ENCODE assay signal across 8 cellular contexts in the genomic region with DNA sequence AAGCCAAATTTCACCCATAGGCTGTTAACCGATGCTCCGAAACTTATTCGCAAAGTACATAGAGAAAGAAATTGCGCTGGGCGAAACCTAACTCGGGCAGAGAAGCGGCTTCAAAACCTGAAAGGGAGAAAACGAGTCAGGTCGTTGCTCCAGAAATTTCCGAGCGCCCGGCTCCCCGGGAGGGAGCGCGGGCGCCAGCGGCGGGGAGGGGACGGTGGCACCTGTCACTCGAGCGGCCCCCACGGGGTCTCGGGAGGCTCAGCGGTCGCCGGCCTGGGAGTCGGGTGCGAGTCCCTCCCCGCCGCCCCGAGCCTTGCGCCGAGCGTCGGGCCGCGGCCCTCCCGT. TPM values are rescaled to one million over a fixed set of nuclear protein-coding genes. Genes with fewer than 3 reads are reported as not detected.
A peak's percentile ranks its signal among the peaks of the same experiment; 100 is the strongest.
DNase-seq lines count a peak whose midpoint lies in the region; ATAC-seq, FAIRE-seq and TF ChIP-seq lines count a peak whose summit lies in the region.
"Not testable (repeated sequence)": the region's sequence is repeated elsewhere in the genome, so short reads cannot be mapped to it uniquely, and the experiment has no call there.

No MANE protein-coding gene starts in this region.

- not testable (repeated sequence) for FAIRE-seq in pancreas (lab: Jason Lieb, UNC)

- H3K4me3 ChIP-seq in CD4-positive, alpha-beta memory T cell (ENCODE audit: low read length in 2 of 2) = peak overlapping the region; percentile 11 to 45
- peak overlapping the region; percentile 57 for H3K4me3 ChIP-seq in HEK293 (ENCODE audit: low read depth, low read length)
- peak overlapping the region; percentile 37 to 73 (median 66) for H3K4me3 ChIP-seq in pancreas

- WGBS in pancreas, 2 donors = 0 to 1% methylated on average over 20 to 38 of the region's 38 CpGs

- not testable (repeated sequence) for ATAC-seq in pancreas
- peak in 1 of 2 donors; percentile 2 for ATAC-seq in stimulated activated naive B cell treated with anti-CD40 and anti-IgM and Interleukin-4, amounts not matched to agents 10 μg/mL and 1 μg/mL and 100 μg/mL, for 72 hours (replicated peaks)

- peak in 2 of 5 donors; percentile 41 to 46 for DNase-seq in CD4-positive, alpha-beta memory T cell
- DNase-seq in NCI-H82 (lab: John Stamatoyannopoulos, UW) (peak; percentile 51), iPS-NIHi11 (ENCODE audit: low spot score) (peak; percentile 4), pancreas (peak in 1 of 6 donors; percentile 37)
- DNase-seq in activated CD8-positive, alpha-beta memory T cell treated with anti-CD3 and anti-CD28 coated beads for 48 hours (ENCODE audit: low read depth in 2 of 3, low spot score in 2 of 3) = peak in 2 of 3 experiments; percentile 3 to 9
- DNase-seq in stimulated activated naive B cell treated with anti-CD40 and anti-IgM and Interleukin-4, amounts not matched to agents 10 μg/mL and 1 μg/mL and 100 μg/mL, for 72 hours = peak; percentile 2

- intact Hi-C loops in CD4-positive, alpha-beta memory T cell (cut with micrococcal nuclease) = loop anchor here (1.0 to 5.0 kb wide), 4 partner anchors 104 to 196 kb away; partner anchors contain the start of genes HNRNPK, KIF27 and RMI1
- intact Hi-C loops in pancreas (cut with DNase I) = not testable (repeated sequence)

- H3K36me3 ChIP-seq in CD4-positive, alpha-beta memory T cell (ENCODE audit: insufficient read depth, low read length); pancreas: not testable (repeated sequence)
- peaks cover 4 to 17% of the 10 kb centered on the region in 2 experiments; a peak in 2 of 3 replicates for H3K36me3 ChIP-seq in HEK293 (ENCODE audit: control insufficient read depth in 2 of 2, insufficient read depth in 1 of 2, low read length in 2 of 2)

- not testable (repeated sequence) for H3K9me3 Mint-ChIP-seq in CD4-positive, alpha-beta memory T cell; stimulated activated naive B cell treated with anti-CD40 and anti-IgM and Interleukin-4, amounts not matched to agents 10 μg/mL and 1 μg/mL and 100 μg/mL, for 72 hours

- H3K4me1 Mint-ChIP-seq in CD4-positive, alpha-beta memory T cell = not testable (repeated sequence)
- H3K4me1 Mint-ChIP-seq in stimulated activated naive B cell treated with anti-CD40 and anti-IgM and Interleukin-4, amounts not matched to agents 10 μg/mL and 1 μg/mL and 100 μg/mL, for 72 hours = peaks cover 6 to 14% of the 10 kb centered on the region in 2 donors

- peak overlapping the region; percentile 72 to 93 (median 83) for H3K4me3 Mint-ChIP-seq in CD4-positive, alpha-beta memory T cell
- H3K4me3 Mint-ChIP-seq in stimulated activated naive B cell treated with anti-CD40 and anti-IgM and Interleukin-4, amounts not matched to agents 10 μg/mL and 1 μg/mL and 100 μg/mL, for 72 hours = peak overlapping the region; percentile 83 to 84

- POLR2A ChIA-PET in CD4-positive, alpha-beta memory T cell (lab: Charles Lee; ENCODE audit: partially characterized antibody) = interaction anchor here (0.6 to 1.3 kb wide), 2 partner anchors 109 to 114 kb away, joined by 4 read pairs; no protein-coding TSS in a partner anchor
- POLR2A ChIA-PET in HEK293 (lab: Yijun Ruan, JAX) = not testable (repeated sequence)

- not testable (repeated sequence) for H3K9me3 ChIP-seq in CD4-positive, alpha-beta memory T cell (ENCODE audit: control insufficient read depth in 1 of 2, low read length in 2 of 2); HEK293 (ENCODE audit: control insufficient read depth, insufficient read depth, low read depth, low read length); pancreas

- H3K4me1 ChIP-seq in CD4-positive, alpha-beta memory T cell (ENCODE audit: insufficient read depth, low read length); HEK293 (ENCODE audit: control insufficient read depth, insufficient read depth, low read length); pancreas: not testable (repeated sequence)

- not testable (repeated sequence) for H3K27me3 Mint-ChIP-seq in CD4-positive, alpha-beta memory T cell; stimulated activated naive B cell treated with anti-CD40 and anti-IgM and Interleukin-4, amounts not matched to agents 10 μg/mL and 1 μg/mL and 100 μg/mL, for 72 hours

- peak overlapping the region; percentile 63 to 90 (median 84) for H3K27ac Mint-ChIP-seq in CD4-positive, alpha-beta memory T cell
- H3K27ac Mint-ChIP-seq in stimulated activated naive B cell treated with anti-CD40 and anti-IgM and Interleukin-4, amounts not matched to agents 10 μg/mL and 1 μg/mL and 100 μg/mL, for 72 hours = not testable (repeated sequence)

- TF ChIP-seq CTCF in HEK293 (tag by site-specific recombination; IDR thresholded peaks at IDR 0.05); pancreas (IDR thresholded peaks at IDR 0.05): not testable (repeated sequence)

- H3K27ac ChIP-seq in CD4-positive, alpha-beta memory T cell (ENCODE audit: low read depth, low read length) = peak overlapping the region; percentile 59
- H3K27ac ChIP-seq in HEK293 (ENCODE audit: extremely low read depth, low read depth, low read length) (peak overlapping the region; percentile 73; the same call in 1 of the 2 replicates), cingulate gyrus (ENCODE audit: low read depth, low read length) (peak overlapping the region; percentile 77), pancreas (peak overlapping the region; percentile 74 to 91 (median 84))

- not testable (repeated sequence) for H3K36me3 Mint-ChIP-seq in CD4-positive, alpha-beta memory T cell; stimulated activated naive B cell treated with anti-CD40 and anti-IgM and Interleukin-4, amounts not matched to agents 10 μg/mL and 1 μg/mL and 100 μg/mL, for 72 hours

- not testable (repeated sequence) for H3K27me3 ChIP-seq in CD4-positive, alpha-beta memory T cell (ENCODE audit: insufficient read depth, low read length); pancreas

- CTCF ChIA-PET in CD4-positive, alpha-beta memory T cell (lab: Charles Lee; ENCODE audit: partially characterized antibody); HEK293 (lab: Yijun Ruan, JAX): not testable (repeated sequence)

RNA-seq across cellular contexts. Expression of gene GKAP1, which starts 0.6 kb away (rescaled TPM):
- 10 to 100 TPM; 12.2 to 13.1 TPM for total RNA-seq in CD4-positive, alpha-beta memory T cell
- polyA plus RNA-seq in CD4-positive, alpha-beta memory T cell = 1 to 10 TPM; 3.3 to 5.8 TPM
- total RNA-seq in pancreas = 1 to 10 TPM; 3.7 to 6.6 (median 5.8) TPM
- polyA plus RNA-seq in pancreas = 10 to 100 TPM; 10.7 to 13.2 TPM
